In genomic region chr12:87782838-87783237, GRCh38 we compare ENCODE assay signal across 23 cellular contexts.
"Had no signal": no experiment of that assay in that cellular context is flagged by ENCODE, and none has a peak within 500 bp of the region (broad histone marks: within the 10 kb centered on the region; RNA-seq: fewer than 3 reads in every experiment).

No MANE protein-coding gene starts in this region.

- H3K36me3 ChIP-seq: MG63 had no signal

- H3K4me3 ChIP-seq: MG63 had no signal

- DNase-seq: IMR-90, Karpas-422, KG1, MG63, MV-4-11, NCI-H1092, NCI-H1105 treated with DMSO at 0.1 percent for 48 hours, NCI-H1417 treated with DMSO at 0.1 percent for 48 hours, NCI-H187, NCI-H2029, NCI-H2081 treated with DMSO at 0.1 percent for 48 hours, NCI-H2171, NCI-H226, NCI-H446, NCI-H510A, NCI-H524 treated with DMSO at 0.1 percent for 48 hours, NCI-H69, NCI-H774, Right ventricle myocardium superior, RPMI8226, SIG-M5 had no signal

- ATAC-seq: HepG2, SK-N-SH treated with all-trans-retinoic acid at 6 μM for 48 hours had no signal

- H3K9me3 ChIP-seq: MG63 had no signal

- H3K27me3 ChIP-seq: MG63 had no signal
